In the genomic region with DNA sequence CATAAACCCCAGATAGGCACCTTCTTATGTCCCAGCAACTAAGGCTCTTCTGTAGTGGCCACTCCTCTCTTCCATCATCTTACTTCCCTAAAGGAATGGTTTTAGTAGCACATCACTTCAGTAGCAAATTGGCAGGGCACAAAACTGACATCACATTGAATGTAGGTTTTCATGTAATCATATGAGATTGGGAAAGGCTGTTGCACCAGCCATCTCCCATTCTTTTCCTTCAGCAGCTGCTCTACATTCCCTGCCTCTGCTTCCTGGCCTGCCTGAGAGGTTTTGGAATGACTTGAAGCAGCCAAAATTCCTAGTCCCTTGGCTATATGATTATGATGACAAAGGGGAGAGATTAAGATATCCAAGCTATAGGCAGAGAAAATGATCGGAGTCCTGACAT, we compare ENCODE assay signal across 1 cellular context.
TF ChIP-seq lines count a peak whose summit lies in the region.

No MANE protein-coding gene starts in this region.

TF ChIP-seq in SK-N-SH treated with all-trans-retinoic acid at 6 μM for 48 hours, 23 proteins besides CTCF, POLR2A, EP300 and RAD21:
- TF ChIP-seq BACH2 (CRISPR knock-in tag; IDR thresholded peaks at IDR 0.05; ENCODE audit: borderline replicate concordance) (no peak), ZC3H10 (CRISPR knock-in tag; IDR thresholded peaks at IDR 0.05) (no peak), PPARA (CRISPR knock-in tag; IDR thresholded peaks at IDR 0.05; ENCODE audit: borderline replicate concordance) (no peak), ZNF565 (CRISPR knock-in tag; conservative IDR thresholded peaks at IDR 0.05; ENCODE audit: low read depth) (no peak), ESRRG (CRISPR knock-in tag; IDR thresholded peaks at IDR 0.05) (no peak), ZNF70 (CRISPR knock-in tag; IDR thresholded peaks at IDR 0.05) (no peak), ARNTL (CRISPR knock-in tag; IDR thresholded peaks at IDR 0.05; ENCODE audit: borderline replicate concordance, low read depth) (no peak), CSDC2 (CRISPR knock-in tag; IDR thresholded peaks at IDR 0.05) (no peak), TCF4 (CRISPR knock-in tag; IDR thresholded peaks at IDR 0.05; ENCODE audit: borderline replicate concordance) (no peak)
- TF ChIP-seq, protein P1, sequence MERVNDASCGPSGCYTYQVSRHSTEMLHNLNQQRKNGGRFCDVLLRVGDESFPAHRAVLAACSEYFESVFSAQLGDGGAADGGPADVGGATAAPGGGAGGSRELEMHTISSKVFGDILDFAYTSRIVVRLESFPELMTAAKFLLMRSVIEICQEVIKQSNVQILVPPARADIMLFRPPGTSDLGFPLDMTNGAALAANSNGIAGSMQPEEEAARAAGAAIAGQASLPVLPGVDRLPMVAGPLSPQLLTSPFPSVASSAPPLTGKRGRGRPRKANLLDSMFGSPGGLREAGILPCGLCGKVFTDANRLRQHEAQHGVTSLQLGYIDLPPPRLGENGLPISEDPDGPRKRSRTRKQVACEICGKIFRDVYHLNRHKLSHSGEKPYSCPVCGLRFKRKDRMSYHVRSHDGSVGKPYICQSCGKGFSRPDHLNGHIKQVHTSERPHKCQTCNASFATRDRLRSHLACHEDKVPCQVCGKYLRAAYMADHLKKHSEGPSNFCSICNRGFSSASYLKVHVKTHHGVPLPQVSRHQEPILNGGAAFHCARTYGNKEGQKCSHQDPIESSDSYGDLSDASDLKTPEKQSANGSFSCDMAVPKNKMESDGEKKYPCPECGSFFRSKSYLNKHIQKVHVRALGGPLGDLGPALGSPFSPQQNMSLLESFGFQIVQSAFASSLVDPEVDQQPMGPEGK (CRISPR knock-in tag; IDR thresholded peaks at IDR 0.05; ENCODE audit: borderline replicate concordance): no peak
- TF ChIP-seq, protein P2, sequence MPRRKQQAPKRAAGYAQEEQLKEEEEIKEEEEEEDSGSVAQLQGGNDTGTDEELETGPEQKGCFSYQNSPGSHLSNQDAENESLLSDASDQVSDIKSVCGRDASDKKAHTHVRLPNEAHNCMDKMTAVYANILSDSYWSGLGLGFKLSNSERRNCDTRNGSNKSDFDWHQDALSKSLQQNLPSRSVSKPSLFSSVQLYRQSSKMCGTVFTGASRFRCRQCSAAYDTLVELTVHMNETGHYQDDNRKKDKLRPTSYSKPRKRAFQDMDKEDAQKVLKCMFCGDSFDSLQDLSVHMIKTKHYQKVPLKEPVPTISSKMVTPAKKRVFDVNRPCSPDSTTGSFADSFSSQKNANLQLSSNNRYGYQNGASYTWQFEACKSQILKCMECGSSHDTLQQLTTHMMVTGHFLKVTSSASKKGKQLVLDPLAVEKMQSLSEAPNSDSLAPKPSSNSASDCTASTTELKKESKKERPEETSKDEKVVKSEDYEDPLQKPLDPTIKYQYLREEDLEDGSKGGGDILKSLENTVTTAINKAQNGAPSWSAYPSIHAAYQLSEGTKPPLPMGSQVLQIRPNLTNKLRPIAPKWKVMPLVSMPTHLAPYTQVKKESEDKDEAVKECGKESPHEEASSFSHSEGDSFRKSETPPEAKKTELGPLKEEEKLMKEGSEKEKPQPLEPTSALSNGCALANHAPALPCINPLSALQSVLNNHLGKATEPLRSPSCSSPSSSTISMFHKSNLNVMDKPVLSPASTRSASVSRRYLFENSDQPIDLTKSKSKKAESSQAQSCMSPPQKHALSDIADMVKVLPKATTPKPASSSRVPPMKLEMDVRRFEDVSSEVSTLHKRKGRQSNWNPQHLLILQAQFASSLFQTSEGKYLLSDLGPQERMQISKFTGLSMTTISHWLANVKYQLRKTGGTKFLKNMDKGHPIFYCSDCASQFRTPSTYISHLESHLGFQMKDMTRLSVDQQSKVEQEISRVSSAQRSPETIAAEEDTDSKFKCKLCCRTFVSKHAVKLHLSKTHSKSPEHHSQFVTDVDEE (CRISPR knock-in tag; IDR thresholded peaks at IDR 0.05): no peak
- TF ChIP-seq, protein P3, sequence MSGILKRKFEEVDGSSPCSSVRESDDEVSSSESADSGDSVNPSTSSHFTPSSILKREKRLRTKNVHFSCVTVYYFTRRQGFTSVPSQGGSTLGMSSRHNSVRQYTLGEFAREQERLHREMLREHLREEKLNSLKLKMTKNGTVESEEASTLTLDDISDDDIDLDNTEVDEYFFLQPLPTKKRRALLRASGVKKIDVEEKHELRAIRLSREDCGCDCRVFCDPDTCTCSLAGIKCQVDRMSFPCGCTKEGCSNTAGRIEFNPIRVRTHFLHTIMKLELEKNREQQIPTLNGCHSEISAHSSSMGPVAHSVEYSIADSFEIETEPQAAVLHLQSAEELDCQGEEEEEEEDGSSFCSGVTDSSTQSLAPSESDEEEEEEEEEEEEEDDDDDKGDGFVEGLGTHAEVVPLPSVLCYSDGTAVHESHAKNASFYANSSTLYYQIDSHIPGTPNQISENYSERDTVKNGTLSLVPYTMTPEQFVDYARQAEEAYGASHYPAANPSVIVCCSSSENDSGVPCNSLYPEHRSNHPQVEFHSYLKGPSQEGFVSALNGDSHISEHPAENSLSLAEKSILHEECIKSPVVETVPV (CRISPR knock-in tag; IDR thresholded peaks at IDR 0.05): no peak
- TF ChIP-seq, protein P4, sequence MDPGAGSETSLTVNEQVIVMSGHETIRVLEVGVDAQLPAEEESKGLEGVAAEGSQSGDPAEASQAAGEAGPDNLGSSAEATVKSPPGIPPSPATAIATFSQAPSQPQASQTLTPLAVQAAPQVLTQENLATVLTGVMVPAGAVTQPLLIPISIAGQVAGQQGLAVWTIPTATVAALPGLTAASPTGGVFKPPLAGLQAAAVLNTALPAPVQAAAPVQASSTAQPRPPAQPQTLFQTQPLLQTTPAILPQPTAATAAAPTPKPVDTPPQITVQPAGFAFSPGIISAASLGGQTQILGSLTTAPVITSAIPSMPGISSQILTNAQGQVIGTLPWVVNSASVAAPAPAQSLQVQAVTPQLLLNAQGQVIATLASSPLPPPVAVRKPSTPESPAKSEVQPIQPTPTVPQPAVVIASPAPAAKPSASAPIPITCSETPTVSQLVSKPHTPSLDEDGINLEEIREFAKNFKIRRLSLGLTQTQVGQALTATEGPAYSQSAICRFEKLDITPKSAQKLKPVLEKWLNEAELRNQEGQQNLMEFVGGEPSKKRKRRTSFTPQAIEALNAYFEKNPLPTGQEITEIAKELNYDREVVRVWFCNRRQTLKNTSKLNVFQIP (CRISPR knock-in tag; IDR thresholded peaks at IDR 0.05; ENCODE audit: borderline replicate concordance, low read depth): no peak
